In genomic region chr1:8015036-8015808, GRCh38 we compare ENCODE assay signal across 8 cellular contexts. TPM values are rescaled to one million over a fixed set of nuclear protein-coding genes. Genes with fewer than 3 reads are reported as not detected.
DNase-seq lines count a peak whose midpoint lies in the region; ATAC-seq and TF ChIP-seq lines count a peak whose summit lies in the region.

No MANE protein-coding gene starts in this region.

- no peak overlapping the region for H3K27ac ChIP-seq in CD4-positive, alpha-beta T cell (ENCODE audit: low read depth, low read length)

- H3K36me3 Mint-ChIP-seq in CD4-positive, alpha-beta T cell (ENCODE audit: low read depth), result no peaks in the 10 kb centered on the region
- no peaks in the 10 kb centered on the region for H3K36me3 Mint-ChIP-seq in activated T-cell treated with anti-CD3 and anti-CD28 coated beads, Interleukin-2, amount 50 U/mL, for 72 hours (ENCODE audit: insufficient read depth in 2 of 2)

- H3K9me3 ChIP-seq in CD4-positive, alpha-beta T cell (ENCODE audit: control insufficient read depth, low read length), result no peaks in the 10 kb centered on the region

- intact Hi-C loops in CD4-positive, alpha-beta T cell (cut with DNase I, micrococcal nuclease), result loop anchor here (1.0 to 10.0 kb wide), 3 partner anchors 299 to 710 kb away; no protein-coding TSS in a partner anchor

- peak in 4 of 10 experiments; percentile 15 to 31 (median 26) for DNase-seq in CD4-positive, alpha-beta T cell
- DNase-seq in H4 (ENCODE audit: low spot score) (peak; percentile 48), NCI-H69 (lab: John Stamatoyannopoulos, UW) (peak; percentile 55), germinal center (ENCODE audit: low spot score) (peak; percentile 41), occipital lobe (lab: John Stamatoyannopoulos, UW) (peak; percentile 18)
- peak; percentile 43 to 50 for DNase-seq in activated T-cell treated with anti-CD3 and anti-CD28 coated beads, Interleukin-2, amount 50 U/mL, for 72 hours

- peaks cover 16% of the 10 kb centered on the region for H3K27me3 ChIP-seq in CD4-positive, alpha-beta T cell (ENCODE audit: control insufficient read depth, insufficient read depth, low read length)

- H3K27ac Mint-ChIP-seq in CD4-positive, alpha-beta T cell, result no peak overlapping the region
- H3K27ac Mint-ChIP-seq in activated T-cell treated with anti-CD3 and anti-CD28 coated beads, Interleukin-2, amount 50 U/mL, for 72 hours, result no peak overlapping the region

- H3K9me3 Mint-ChIP-seq in CD4-positive, alpha-beta T cell, result no peaks in the 10 kb centered on the region
- H3K9me3 Mint-ChIP-seq in activated T-cell treated with anti-CD3 and anti-CD28 coated beads, Interleukin-2, amount 50 U/mL, for 72 hours, result no peaks in the 10 kb centered on the region

- peaks cover 36% of the 10 kb centered on the region for H3K27me3 Mint-ChIP-seq in CD4-positive, alpha-beta T cell
- H3K27me3 Mint-ChIP-seq in activated T-cell treated with anti-CD3 and anti-CD28 coated beads, Interleukin-2, amount 50 U/mL, for 72 hours (ENCODE audit: low read depth), result peaks cover 39% of the 10 kb centered on the region

- CTCF ChIA-PET in CD4-positive, alpha-beta T cell (lab: Charles Lee), result interaction anchor here (0.7 to 3.8 kb wide), 12 partner anchors 16 to 1125 kb away, joined by 3 to 31 read pairs (median 4); partner anchors contain the start of gene SLC45A1

- peak; percentile 73 for TF ChIP-seq CTCF in CD4-positive, alpha-beta T cell (IDR thresholded peaks at IDR 0.05)

- H3K4me1 Mint-ChIP-seq in CD4-positive, alpha-beta T cell (ENCODE audit: low read depth), result no peaks in the 10 kb centered on the region
- peaks cover 9% of the 10 kb centered on the region for H3K4me1 Mint-ChIP-seq in activated T-cell treated with anti-CD3 and anti-CD28 coated beads, Interleukin-2, amount 50 U/mL, for 72 hours (ENCODE audit: low read depth)

- ATAC-seq in CD4-positive, alpha-beta T cell (ENCODE audit: poor library complexity), result peak; percentile 70
- peak; percentile 59 to 66 for ATAC-seq in activated T-cell treated with anti-CD3 and anti-CD28 coated beads, Interleukin-2, amount 50 U/mL, for 72 hours (replicated peaks in 1 of 2)
- ATAC-seq in HG03039 (IDR thresholded peaks at IDR 0.05; ENCODE audit: unreplicated experiment) (no peak), HG02610 (IDR thresholded peaks at IDR 0.05; ENCODE audit: unreplicated experiment) (no peak)

- H3K4me3 Mint-ChIP-seq in CD4-positive, alpha-beta T cell, result no peak overlapping the region
- no peak overlapping the region for H3K4me3 Mint-ChIP-seq in activated T-cell treated with anti-CD3 and anti-CD28 coated beads, Interleukin-2, amount 50 U/mL, for 72 hours

- POLR2A ChIA-PET in CD4-positive, alpha-beta T cell (lab: Charles Lee), result interaction anchor here (0.7 to 1.8 kb wide), 5 partner anchors 11 to 335 kb away, joined by 3 to 11 read pairs (median 4); partner anchors contain the start of genes ERRFI1 and SLC45A1

RNA-seq across cellular contexts. Expression of gene ERRFI1, which starts 10.9 kb away (rescaled TPM):
- total RNA-seq in CD4-positive, alpha-beta T cell, result 1 to 10 TPM; 3.6 TPM
- 70.3 and 78.3 TPM in 2 replicates for total RNA-seq in H4 (2014; rRNA removed; shearing (Covaris generic))
- 1 to 10 TPM; 2.6 to 3.3 TPM for total RNA-seq in activated T-cell treated with anti-CD3 and anti-CD28 coated beads, Interleukin-2, amount 50 U/mL, for 72 hours
- 19.7 TPM for total RNA-seq in occipital lobe

RNA-seq across cellular contexts. Expression of gene PARK7, which starts 53.7 kb away (rescaled TPM):
- total RNA-seq in CD4-positive, alpha-beta T cell, result 10 to 100 TPM; 57.7 to 62.4 TPM
- 192 and 237 TPM in 2 replicates for total RNA-seq in H4 (2014; rRNA removed; shearing (Covaris generic))
- total RNA-seq in activated T-cell treated with anti-CD3 and anti-CD28 coated beads, Interleukin-2, amount 50 U/mL, for 72 hours, result 100 to 1,000 TPM; 247 to 273 TPM
- 112 TPM for total RNA-seq in occipital lobe

Comparison
In these comparisons a context has a peak if more than half of its experiments do, and no peak if none do; other contexts are left out.
1. ATAC-seq: peak in CD4-positive, alpha-beta T cell (single experiment) and activated T-cell treated with anti-CD3 and anti-CD28 coated beads, Interleukin-2, amount 50 U/mL, for 72 hours (2 of 2); none in HG03039 (single experiment) and HG02610 (single experiment).